9 cellular contexts compared by ENCODE assay signal in genomic region chr20:53657732-53658131, GRCh38.
DNase-seq lines count a peak whose midpoint lies in the region; ATAC-seq and TF ChIP-seq lines count a peak whose summit lies in the region.
"Had no signal": no experiment of that assay in that cellular context is flagged by ENCODE, and none has a peak within 500 bp of the region (broad histone marks: within the 10 kb centered on the region; RNA-seq: fewer than 3 reads in every experiment).

No MANE protein-coding gene starts in this region.

- H3K27ac Mint-ChIP-seq in stimulated activated effector memory CD8-positive, alpha-beta T cell treated with anti-CD3 and anti-CD28 coated beads, Interleukin-12 subunit alpha, Interleukin-12 subunit beta, amount 100 ng/mL, for 72 hours = peak overlapping the region; percentile 48

- 56% methylated on average over 1 of the region's 1 CpG for WGBS in esophagus muscularis mucosa

- TF ChIP-seq POLR2A in esophagus muscularis mucosa (IDR thresholded peaks at IDR 0.05; ENCODE audit: low read depth) = no peak

- H3K36me3 Mint-ChIP-seq in stimulated activated effector memory CD8-positive, alpha-beta T cell treated with anti-CD3 and anti-CD28 coated beads, Interleukin-12 subunit alpha, Interleukin-12 subunit beta, amount 100 ng/mL, for 72 hours = no peaks in the 10 kb centered on the region

- intact Hi-C loops in esophagus muscularis mucosa (cut with DNase I) = no loop called here

- no peak for TF ChIP-seq CTCF in esophagus muscularis mucosa (IDR thresholded peaks at IDR 0.05)

- H3K27me3 ChIP-seq in NT2/D1 (ENCODE audit: insufficient read depth, insufficient read length) = no peaks in the 10 kb centered on the region
- H3K27me3 ChIP-seq in esophagus muscularis mucosa = no peaks in the 10 kb centered on the region

- H3K4me3 ChIP-seq in NT2/D1 (ENCODE audit: insufficient read length, low read depth) (no peak overlapping the region), esophagus muscularis mucosa (no peak overlapping the region)

- H3K9ac ChIP-seq in NT2/D1 (ENCODE audit: insufficient read length, low read depth) = no peak overlapping the region

- peak overlapping the region; percentile 51 for H3K4me3 Mint-ChIP-seq in stimulated activated effector memory CD8-positive, alpha-beta T cell treated with anti-CD3 and anti-CD28 coated beads, Interleukin-12 subunit alpha, Interleukin-12 subunit beta, amount 100 ng/mL, for 72 hours

- H3K36me3 ChIP-seq in NT2/D1 (ENCODE audit: insufficient read depth, insufficient read length, low read length) (no peaks in the 10 kb centered on the region), esophagus muscularis mucosa (no peaks in the 10 kb centered on the region)

- no peaks in the 10 kb centered on the region for H3K9me3 Mint-ChIP-seq in stimulated activated effector memory CD8-positive, alpha-beta T cell treated with anti-CD3 and anti-CD28 coated beads, Interleukin-12 subunit alpha, Interleukin-12 subunit beta, amount 100 ng/mL, for 72 hours

- peak; percentile 8 for DNase-seq in NCI-H2227 (lab: John Stamatoyannopoulos, UW; ENCODE audit: unreplicated experiment)
- no peak for DNase-seq in NCI-H2227 treated with DMSO at 0.1 percent for 48 hours (lab: John Stamatoyannopoulos, UW)
- DNase-seq in NT2/D1 (ENCODE audit: low read depth, low spot score) = peak; percentile 22
- no peak for DNase-seq in esophagus muscularis mucosa (ENCODE audit: extremely low spot score)
- DNase-seq in stimulated activated effector memory CD8-positive, alpha-beta T cell treated with anti-CD3 and anti-CD28 coated beads, Interleukin-12 subunit alpha, Interleukin-12 subunit beta, amount 100 ng/mL, for 72 hours (ENCODE audit: low spot score in 2 of 2) = no peak
- no peak for DNase-seq in stimulated activated CD4-positive, alpha-beta T cell treated with anti-CD3 and anti-CD28 coated beads, Interleukin-2, amount 100 ng/mL, for 24 hours
- DNase-seq: activated gamma-delta T cell treated with Interleukin-2 at 50 U/mL for 16 hours had no signal

- H3K4me1 Mint-ChIP-seq in stimulated activated effector memory CD8-positive, alpha-beta T cell treated with anti-CD3 and anti-CD28 coated beads, Interleukin-12 subunit alpha, Interleukin-12 subunit beta, amount 100 ng/mL, for 72 hours = peaks cover 50% of the 10 kb centered on the region

- H3K9me3 ChIP-seq in NT2/D1 (ENCODE audit: insufficient read depth, low read length) (no peaks in the 10 kb centered on the region), esophagus muscularis mucosa (no peaks in the 10 kb centered on the region)

- TF ChIP-seq EP300 in esophagus muscularis mucosa (IDR thresholded peaks at IDR 0.05) = no peak

- no peak for ATAC-seq in stimulated activated effector memory CD8-positive, alpha-beta T cell treated with anti-CD3 and anti-CD28 coated beads, Interleukin-12 subunit alpha, Interleukin-12 subunit beta, amount 100 ng/mL, for 72 hours
- ATAC-seq in esophagus mucosa (no peak), GM19035 (IDR thresholded peaks at IDR 0.05; ENCODE audit: unreplicated experiment) (no peak)

- H3K27ac ChIP-seq in esophagus muscularis mucosa (replicated peaks in 1 of 4) = peak overlapping the region in 3 of 4 donors; percentile 4 to 31 (median 28)

- no peaks in the 10 kb centered on the region for H3K4me1 ChIP-seq in NT2/D1 (ENCODE audit: insufficient read depth, insufficient read length)
- peaks cover 20 to 31% (median 26%) of the 10 kb centered on the region in 4 donors for H3K4me1 ChIP-seq in esophagus muscularis mucosa

Comparison
In these comparisons a context has a peak if more than half of its experiments do, and no peak if none do; other contexts are left out.
1. DNase-seq: peak in NCI-H2227 (single experiment) and NT2/D1 (single experiment); none in NCI-H2227 treated with DMSO at 0.1 percent for 48 hours (single experiment), esophagus muscularis mucosa (single experiment), stimulated activated effector memory CD8-positive, alpha-beta T cell treated with anti-CD3 and anti-CD28 coated beads, Interleukin-12 subunit alpha, Interleukin-12 subunit beta, amount 100 ng/mL, for 72 hours (0 of 2) and stimulated activated CD4-positive, alpha-beta T cell treated with anti-CD3 and anti-CD28 coated beads, Interleukin-2, amount 100 ng/mL, for 24 hours (0 of 2).